Comparison of ENCODE assay signal across 8 cellular contexts in genomic region chr1:227787513-227788278, GRCh38. TPM values are rescaled to one million over a fixed set of nuclear protein-coding genes. Genes with fewer than 3 reads are reported as not detected.
DNase-seq lines count a peak whose midpoint lies in the region; ATAC-seq and TF ChIP-seq lines count a peak whose summit lies in the region.

No MANE protein-coding gene starts in this region.

- peak overlapping the region; percentile 87 for H3K4me3 Mint-ChIP-seq in natural killer cell

- peak; percentile 98 for ATAC-seq in DND-41 (ENCODE audit: insufficient read depth, low read depth)
- ATAC-seq in GM21825 (IDR thresholded peaks at IDR 0.05; ENCODE audit: unreplicated experiment): peak; percentile 93
- peak; percentile 88 to 94 (median 89) for ATAC-seq in natural killer cell

- peak overlapping the region in 1 of 2 donors; percentile 67 for H3K27ac Mint-ChIP-seq in natural killer cell

- peak overlapping the region; percentile 43 for H3K9ac ChIP-seq in DND-41 (ENCODE audit: low read depth, low read length)
- H3K9ac ChIP-seq in KMS-11: peak overlapping the region; percentile 69

- peak overlapping the region; percentile 83 for H3K4me2 ChIP-seq in DND-41 (ENCODE audit: insufficient read depth, low read length)
- H3K4me2 ChIP-seq in KMS-11: peak overlapping the region; percentile 95

- peaks cover 3% of the 10 kb centered on the region; the same call in 1 of the 2 replicates for H4K20me1 ChIP-seq in DND-41 (ENCODE audit: insufficient read depth, low read length)
- no peaks in the 10 kb centered on the region for H4K20me1 ChIP-seq in KMS-11 (ENCODE audit: insufficient read depth)

- H3K4me1 Mint-ChIP-seq in natural killer cell: peaks cover 8 to 27% of the 10 kb centered on the region in 2 donors

- H3K27me3 ChIP-seq in DND-41 (ENCODE audit: insufficient read depth, low read length, poor library complexity): peaks cover 7% of the 10 kb centered on the region
- no peaks in the 10 kb centered on the region; the same call in 1 of the 2 replicates for H3K27me3 ChIP-seq in KMS-11 (ENCODE audit: insufficient read depth, low read depth)

- no peaks in the 10 kb centered on the region for H3K36me3 Mint-ChIP-seq in natural killer cell

- intact Hi-C loops in natural killer cell (cut with micrococcal nuclease): no loop called here

- peak overlapping the region; percentile 60 for H2AFZ ChIP-seq in DND-41 (ENCODE audit: low read depth, low read length)
- peak overlapping the region; percentile 90 for H2AFZ ChIP-seq in KMS-11 (ENCODE audit: low read depth)

- H3K9me3 Mint-ChIP-seq in natural killer cell: no peaks in the 10 kb centered on the region

- H3K4me1 ChIP-seq in DND-41 (ENCODE audit: insufficient read depth, low read length): peaks cover 10% of the 10 kb centered on the region
- H3K4me1 ChIP-seq in KMS-11 (ENCODE audit: low read depth, poor library complexity, severe bottlenecking): peaks cover 7% of the 10 kb centered on the region

- no peaks in the 10 kb centered on the region for H3K79me2 ChIP-seq in DND-41 (ENCODE audit: insufficient read depth, low read length)
- no peaks in the 10 kb centered on the region for H3K79me2 ChIP-seq in KMS-11 (ENCODE audit: insufficient read depth, low read depth)

- peaks cover 31 to 32% of the 10 kb centered on the region in 2 donors for H3K27me3 Mint-ChIP-seq in natural killer cell (ENCODE audit: low read depth in 2 of 2)

- H3K4me3 ChIP-seq in DND-41 (ENCODE audit: low read depth in 1 of 2, low read length in 2 of 2): peak overlapping the region in 1 of 2 experiments; percentile 55; a peak in 2 of 4 replicates
- no peak overlapping the region for H3K4me3 ChIP-seq in KMS-11 (IDR thresholded peaks at IDR 0.05; ENCODE audit: insufficient read depth, low read depth, low read length)
- peak overlapping the region; percentile 57 for H3K4me3 ChIP-seq in fibroblast of mammary gland (ENCODE audit: control insufficient read depth, low read depth, low read length)

- TF ChIP-seq CTCF in DND-41 (IDR thresholded peaks at IDR 0.05; ENCODE audit: borderline replicate concordance, extremely low read depth, low read length, poor library complexity, severe bottlenecking) (no peak), KMS-11 (conservative IDR thresholded peaks at IDR 0.05; ENCODE audit: low read depth, low read length) (no peak), fibroblast of mammary gland (conservative IDR thresholded peaks at IDR 0.05; ENCODE audit: control insufficient read depth, insufficient read depth, low read depth, low read length) (no peak), natural killer cell (IDR thresholded peaks at IDR 0.05) (no peak)

- no peak overlapping the region for H3K27ac ChIP-seq in DND-41 (ENCODE audit: low read length)
- peak overlapping the region; percentile 60 for H3K27ac ChIP-seq in KMS-11

- no peaks in the 10 kb centered on the region for H3K36me3 ChIP-seq in DND-41 (ENCODE audit: insufficient read depth, low read length)
- no peaks in the 10 kb centered on the region for H3K36me3 ChIP-seq in KMS-11 (ENCODE audit: insufficient read depth)

- DNase-seq in DND-41: peak; percentile 94
- peak; percentile 94 for DNase-seq in RKO (ENCODE audit: low spot score)
- peak; percentile 94 for DNase-seq in activated T-helper 1 cell treated with anti-CD3 and anti-CD28 coated beads, Interleukin-2, amount 50 U/mL, for 16 hours (ENCODE audit: low read depth in 1 of 2, low spot score in 1 of 2)
- DNase-seq in fibroblast of mammary gland (ENCODE audit: low read depth): peak; percentile 92
- no peak for DNase-seq in natural killer cell
- DNase-seq in stimulated activated naive CD4-positive, alpha-beta T cell (lab: John Stamatoyannopoulos, UW): peak; percentile 91 to 97 (median 96)

- H3K9me3 ChIP-seq in DND-41 (ENCODE audit: insufficient read depth, low read length, severe bottlenecking): no peaks in the 10 kb centered on the region

RNA-seq across cellular contexts. Expression of gene PRSS38, which starts 27.8 kb away (rescaled TPM):
- not detected for total RNA-seq in natural killer cell

RNA-seq across cellular contexts. Expression of gene SNAP47, which starts 52.5 kb away (rescaled TPM):
- 10 to 100 TPM; 19.0 to 24.2 (median 23.1) TPM for total RNA-seq in natural killer cell

RNA-seq across cellular contexts. Expression of gene JMJD4, which starts 52.6 kb away (rescaled TPM):
- total RNA-seq in natural killer cell: 10 to 100 TPM in 2 of 3 donors, 1 to 10 TPM in 1; 8.8 to 12.4 (median 12.3) TPM
